8 cellular contexts compared by ENCODE assay signal in genomic region chr15:90387534-90388461, GRCh38. TPM values are rescaled to one million over a fixed set of nuclear protein-coding genes. Genes with fewer than 3 reads are reported as not detected.
DNase-seq lines count a peak whose midpoint lies in the region; ATAC-seq and TF ChIP-seq lines count a peak whose summit lies in the region.

TSS of gene IQGAP1 (plus strand) at chr15:90388242. CDS start at chr15:90388342, 100 bp downstream.

- H3K36me3 Mint-ChIP-seq in Calu3 (ENCODE audit: insufficient read depth, unreplicated experiment) = peaks cover 55% of the 10 kb centered on the region

- 7% methylated on average over 62 of the region's 62 CpGs for WGBS in HUES64

- H3K4me3 ChIP-seq in HUES64 (ENCODE audit: low read length) = peak within 1 kb of the TSS; percentile 60
- H3K4me3 ChIP-seq in OCI-LY1 (ENCODE audit: low read depth, low read length, poor library complexity, severe bottlenecking) = peak within 1 kb of the TSS; percentile 98
- H3K4me3 ChIP-seq in mononuclear cell (ENCODE audit: low read length) = peak within 1 kb of the TSS; percentile 68

- intact Hi-C loops in Calu3 (cut with micrococcal nuclease; ENCODE audit: unreplicated experiment) = no loop called here

- H3K4me1 Mint-ChIP-seq in Calu3 (ENCODE audit: low read depth, unreplicated experiment) = peaks cover 38% of the 10 kb centered on the region

- no peaks in the 10 kb centered on the region for H3K27me3 Mint-ChIP-seq in Calu3 (ENCODE audit: unreplicated experiment)

- peak; percentile 95 for ATAC-seq in GM21447 (IDR thresholded peaks at IDR 0.05; ENCODE audit: unreplicated experiment)

- H3K36me3 ChIP-seq in HUES64 (ENCODE audit: insufficient read depth, low read length) (peaks cover 15% of the 10 kb centered on the region), OCI-LY1 (ENCODE audit: insufficient read depth, low read length) (peaks cover 22% of the 10 kb centered on the region; the same call in 1 of the 2 replicates)

- H3K4me2 ChIP-seq in OCI-LY1 (ENCODE audit: low read length) = peak within 1 kb of the TSS; percentile 97

- DNase-seq in Calu3 (peak; percentile 99), epidermal melanocyte (ENCODE audit: insufficient read length, low spot score) (peak; percentile 88)
- DNase-seq in activated CD8-positive, alpha-beta memory T cell treated with anti-CD3 and anti-CD28 coated beads, Interleukin-2, amount 50 U/mL, for 48 hours = peak; percentile 97
- peak; percentile 91 to 92 for DNase-seq in stimulated activated CD8-positive, alpha-beta memory T cell treated with anti-CD3 and anti-CD28 coated beads, Interleukin-4, amount 100 ng/mL, for 1 hour (ENCODE audit: low read depth in 2 of 2, low spot score in 1 of 2)

- H3F3A ChIP-seq in OCI-LY1 (ENCODE audit: insufficient read depth, low read length) = no peaks in the 10 kb centered on the region

- H3K27ac Mint-ChIP-seq in Calu3 (ENCODE audit: unreplicated experiment) = peak within 1 kb of the TSS; percentile 75

- CTCF ChIA-PET in Calu3 (lab: Charles Lee) = interaction anchor here (0.6 to 2.4 kb wide), 16 partner anchors 9 to 655 kb away, joined by 3 to 27 read pairs (median 5); no protein-coding TSS in a partner anchor

- no peak for TF ChIP-seq CTCF in Calu3 (IDR thresholded peaks at IDR 0.05; ENCODE audit: unreplicated experiment)
- no peak for TF ChIP-seq CTCF in OCI-LY1 (IDR thresholded peaks at IDR 0.05; ENCODE audit: low read length)

- peaks cover 30% of the 10 kb centered on the region for H3K79me2 ChIP-seq in OCI-LY1 (ENCODE audit: insufficient read depth, low read length)

- H3K27me3 ChIP-seq in HUES64 (ENCODE audit: insufficient read depth, low read length) (no peaks in the 10 kb centered on the region), OCI-LY1 (ENCODE audit: insufficient read depth, low read length) (no peaks in the 10 kb centered on the region), mononuclear cell (ENCODE audit: insufficient read depth, low read length) (no peaks in the 10 kb centered on the region)

- H3K9ac ChIP-seq in HUES64 (ENCODE audit: low read depth, low read length) = peak within 1 kb of the TSS; percentile 58
- H3K9ac ChIP-seq in OCI-LY1 (ENCODE audit: low read length) = peak within 1 kb of the TSS; percentile 97

- H3K9me2 ChIP-seq in OCI-LY1 (ENCODE audit: low read depth, low read length) = no peaks in the 10 kb centered on the region

- H3K4me3 Mint-ChIP-seq in Calu3 (ENCODE audit: low read depth, unreplicated experiment) = peak within 1 kb of the TSS; percentile 74

- H3K4me1 ChIP-seq in HUES64 (ENCODE audit: insufficient read depth, low read length) (peaks cover 25% of the 10 kb centered on the region), OCI-LY1 (ENCODE audit: insufficient read depth, low read length, severe bottlenecking) (peaks cover 45% of the 10 kb centered on the region), mononuclear cell (ENCODE audit: insufficient read depth, low read length) (peaks cover 43% of the 10 kb centered on the region)

- H3K9me3 ChIP-seq in HUES64 (ENCODE audit: insufficient read depth, low read depth, low read length) = no peaks in the 10 kb centered on the region
- H3K9me3 ChIP-seq in OCI-LY1 (ENCODE audit: low read length) = no peaks in the 10 kb centered on the region
- no peaks in the 10 kb centered on the region for H3K9me3 ChIP-seq in mononuclear cell (ENCODE audit: low read depth, low read length)

- 0 out of 2 replicates have a peak within 1 kb of the TSS, but pooled peaks have one; percentile 33 for H2AFZ ChIP-seq in OCI-LY1 (ENCODE audit: low read length)

- no peaks in the 10 kb centered on the region for H3K9me3 Mint-ChIP-seq in Calu3 (ENCODE audit: low read depth, unreplicated experiment)

- H3K27ac ChIP-seq in HUES64 (ENCODE audit: low read depth, low read length) (peak within 1 kb of the TSS; percentile 92; the same call in 1 of the 2 replicates), OCI-LY1 (ENCODE audit: low read depth, low read length, poor library complexity, severe bottlenecking) (peak within 1 kb of the TSS; percentile 63)

- no peaks in the 10 kb centered on the region for H4K20me1 ChIP-seq in OCI-LY1 (ENCODE audit: insufficient read depth, low read length)

- BruUV-seq in Calu3 (replicated peaks; lab: Mats Ljungman, UMichigan) = no TSS peak

RNA-seq across cellular contexts. Expression of gene IQGAP1, which starts in this region (rescaled TPM):
- 193 and 206 TPM in 2 replicates for total RNA-seq in Calu3 (2022)
- 53.3 TPM for polyA plus RNA-seq in HUES64 (2013, experiment 1 of 2)
- polyA plus RNA-seq in HUES64 (2013, experiment 2 of 2) = 67.4 TPM
- 116 TPM for total RNA-seq in mononuclear cell

Comparison
In these comparisons a context has a peak if more than half of its experiments do, and no peak if none do; other contexts are left out.
1. Peak in every context shown above with its lines: DNase-seq, ATAC-seq, H3K4me3 ChIP-seq and H3K27ac ChIP-seq.